Comparison of ENCODE assay signal across 13 cellular contexts in genomic region chr9:99239341-99240055, GRCh38. TPM values are rescaled to one million over a fixed set of nuclear protein-coding genes. Genes with fewer than 3 reads are reported as not detected.
DNase-seq lines count a peak whose midpoint lies in the region; ATAC-seq and TF ChIP-seq lines count a peak whose summit lies in the region.
"Had no signal": no experiment of that assay in that cellular context is flagged by ENCODE, and none has a peak within 500 bp of the region (broad histone marks: within the 10 kb centered on the region; RNA-seq: fewer than 3 reads in every experiment).

No MANE protein-coding gene starts in this region.

- peaks cover 12% of the 10 kb centered on the region for H3K4me1 ChIP-seq in neural progenitor cell
- H3K4me1 ChIP-seq: colonic mucosa had no signal

- H3K4me3 Mint-ChIP-seq in neural progenitor cell: no peak overlapping the region
- H3K4me3 Mint-ChIP-seq in activated T-helper 2 cell treated with anti-CD3 and anti-CD28 coated beads, Interferon-gamma antibody, Interleukin-2, Interleukin-4, amounts not matched to agents 10 μg/mL and 5 μg/mL and 100 μg/mL, durations not matched to agents 14 hours and 24 hours and 36 hours (ENCODE audit: low read depth): no peak overlapping the region
- H3K4me3 Mint-ChIP-seq: activated naive CD4-positive, alpha-beta T cell treated with anti-CD3 and anti-CD28 coated beads for 36 hours; naive thymus-derived CD8-positive, alpha-beta T cell had no signal

- H3F3A ChIP-seq in neural progenitor cell (ENCODE audit: low read depth): peaks cover 7% of the 10 kb centered on the region

- no peak overlapping the region for H2AFZ ChIP-seq in neural progenitor cell (replicated peaks)

- H3K27me3 Mint-ChIP-seq in neural progenitor cell (ENCODE audit: insufficient read depth, low read depth): no peaks in the 10 kb centered on the region
- H3K27me3 Mint-ChIP-seq in activated T-helper 2 cell treated with anti-CD3 and anti-CD28 coated beads, Interferon-gamma antibody, Interleukin-2, Interleukin-4, amounts not matched to agents 10 μg/mL and 5 μg/mL and 100 μg/mL, durations not matched to agents 14 hours and 24 hours and 36 hours (ENCODE audit: low read depth): no peaks in the 10 kb centered on the region
- H3K27me3 Mint-ChIP-seq: naive thymus-derived CD8-positive, alpha-beta T cell had no signal

- peak overlapping the region; percentile 47 for H3K27ac Mint-ChIP-seq in neural progenitor cell
- no peak overlapping the region for H3K27ac Mint-ChIP-seq in activated T-helper 2 cell treated with anti-CD3 and anti-CD28 coated beads, Interferon-gamma antibody, Interleukin-2, Interleukin-4, amounts not matched to agents 10 μg/mL and 5 μg/mL and 100 μg/mL, durations not matched to agents 14 hours and 24 hours and 36 hours
- H3K27ac Mint-ChIP-seq: activated naive CD4-positive, alpha-beta T cell treated with anti-CD3 and anti-CD28 coated beads for 36 hours had no signal

- no peak overlapping the region for H3K9ac ChIP-seq in neural progenitor cell

- no peaks in the 10 kb centered on the region for H3K9me3 Mint-ChIP-seq in neural progenitor cell
- H3K9me3 Mint-ChIP-seq in activated T-helper 2 cell treated with anti-CD3 and anti-CD28 coated beads, Interferon-gamma antibody, Interleukin-2, Interleukin-4, amounts not matched to agents 10 μg/mL and 5 μg/mL and 100 μg/mL, durations not matched to agents 14 hours and 24 hours and 36 hours: no peaks in the 10 kb centered on the region
- H3K9me3 Mint-ChIP-seq: activated naive CD4-positive, alpha-beta T cell treated with anti-CD3 and anti-CD28 coated beads for 36 hours; naive thymus-derived CD8-positive, alpha-beta T cell had no signal

- no peaks in the 10 kb centered on the region for H3K27me3 ChIP-seq in neural progenitor cell
- H3K27me3 ChIP-seq: colonic mucosa had no signal

- no peak overlapping the region for H3K4me3 ChIP-seq in neural progenitor cell
- H3K4me3 ChIP-seq: colonic mucosa had no signal

- intact Hi-C loops in activated T-helper 2 cell treated with anti-CD3 and anti-CD28 coated beads, Interferon-gamma antibody, Interleukin-2, Interleukin-4, amounts not matched to agents 10 μg/mL and 5 μg/mL and 100 μg/mL, durations not matched to agents 14 hours and 24 hours and 36 hours (cut with micrococcal nuclease): no loop called here

- no peaks in the 10 kb centered on the region for H3K36me3 Mint-ChIP-seq in neural progenitor cell
- peaks cover 46% of the 10 kb centered on the region for H3K36me3 Mint-ChIP-seq in activated T-helper 2 cell treated with anti-CD3 and anti-CD28 coated beads, Interferon-gamma antibody, Interleukin-2, Interleukin-4, amounts not matched to agents 10 μg/mL and 5 μg/mL and 100 μg/mL, durations not matched to agents 14 hours and 24 hours and 36 hours (ENCODE audit: low read depth)

- no peaks in the 10 kb centered on the region for H3K4me1 Mint-ChIP-seq in neural progenitor cell
- peaks cover 21% of the 10 kb centered on the region for H3K4me1 Mint-ChIP-seq in activated T-helper 2 cell treated with anti-CD3 and anti-CD28 coated beads, Interferon-gamma antibody, Interleukin-2, Interleukin-4, amounts not matched to agents 10 μg/mL and 5 μg/mL and 100 μg/mL, durations not matched to agents 14 hours and 24 hours and 36 hours (ENCODE audit: low read depth)

- no peaks in the 10 kb centered on the region for H3K36me3 ChIP-seq in neural progenitor cell
- H3K36me3 ChIP-seq: colonic mucosa had no signal

- H4K20me1 ChIP-seq in neural progenitor cell (ENCODE audit: low read depth): no peaks in the 10 kb centered on the region

- H3K27ac ChIP-seq in neural progenitor cell (no peak overlapping the region), substantia nigra (ENCODE audit: low read depth, low read length, poor library complexity, severe bottlenecking) (no peak overlapping the region)
- H3K27ac ChIP-seq: colonic mucosa had no signal

- no peaks in the 10 kb centered on the region for H3K79me2 ChIP-seq in neural progenitor cell (ENCODE audit: low read depth)

- TF ChIP-seq CTCF in neural progenitor cell (IDR thresholded peaks at IDR 0.05): no peak

- DNase-seq in EH (ENCODE audit: low read depth) (peak; percentile 81), RPMI7951 (ENCODE audit: low read depth) (peak; percentile 71), fibroblast of gingiva (ENCODE audit: low read depth) (peak; percentile 28), neural progenitor cell (ENCODE audit: low spot score) (no peak), NCI-H526 treated with DMSO at 0.1 percent for 48 hours (lab: John Stamatoyannopoulos, UW) (no peak), substantia nigra (lab: John Stamatoyannopoulos, UW) (no peak)
- no peak for DNase-seq in activated T-helper 2 cell treated with anti-CD3 and anti-CD28 coated beads, Interferon-gamma antibody, Interleukin-2, Interleukin-4, amounts not matched to agents 10 μg/mL and 5 μg/mL and 100 μg/mL, durations not matched to agents 14 hours and 24 hours and 36 hours (ENCODE audit: low spot score)
- DNase-seq: activated naive CD4-positive, alpha-beta T cell treated with anti-CD3 and anti-CD28 coated beads for 36 hours; colonic mucosa; kidney; naive thymus-derived CD8-positive, alpha-beta T cell; NCI-H2107 had no signal

- H3K9me3 ChIP-seq in neural progenitor cell (ENCODE audit: low read depth): no peaks in the 10 kb centered on the region
- H3K9me3 ChIP-seq: colonic mucosa had no signal

- no peak overlapping the region for H3K4me2 ChIP-seq in neural progenitor cell

- no peak for ATAC-seq in GM21576 (IDR thresholded peaks at IDR 0.05; ENCODE audit: unreplicated experiment)
- ATAC-seq: naive thymus-derived CD8-positive, alpha-beta T cell had no signal

RNA-seq across cellular contexts. Expression of gene SEC61B, which starts 17.4 kb away (rescaled TPM):
- 267 and 309 TPM in 2 replicates for total RNA-seq in RPMI7951 (2014; rRNA removed; shearing (Covaris generic))
- 83.7 and 99.2 TPM in 2 replicates for total RNA-seq in neural progenitor cell (ENCODE audit: low replicate concordance)
- total RNA-seq in activated T-helper 2 cell treated with anti-CD3 and anti-CD28 coated beads, Interferon-gamma antibody, Interleukin-2, Interleukin-4, amounts not matched to agents 10 μg/mL and 5 μg/mL and 100 μg/mL, durations not matched to agents 14 hours and 24 hours and 36 hours: 208 and 223 TPM in 2 replicates

RNA-seq across cellular contexts. Expression of gene ALG2, which starts 17.8 kb away (rescaled TPM):
- total RNA-seq in RPMI7951 (2014; rRNA removed; shearing (Covaris generic)): 49.4 and 55.6 TPM in 2 replicates
- 25.0 and 26.0 TPM in 2 replicates for total RNA-seq in neural progenitor cell (ENCODE audit: low replicate concordance)
- total RNA-seq in activated T-helper 2 cell treated with anti-CD3 and anti-CD28 coated beads, Interferon-gamma antibody, Interleukin-2, Interleukin-4, amounts not matched to agents 10 μg/mL and 5 μg/mL and 100 μg/mL, durations not matched to agents 14 hours and 24 hours and 36 hours: 39.5 and 41.7 TPM in 2 replicates

Comparison
In these comparisons a context has a peak if more than half of its experiments do, and no peak if none do; other contexts are left out.
1. DNase-seq: peak in EH (single experiment), RPMI7951 (single experiment) and fibroblast of gingiva (single experiment); none in neural progenitor cell (single experiment), NCI-H526 treated with DMSO at 0.1 percent for 48 hours (single experiment), activated T-helper 2 cell treated with anti-CD3 and anti-CD28 coated beads, Interferon-gamma antibody, Interleukin-2, Interleukin-4, amounts not matched to agents 10 μg/mL and 5 μg/mL and 100 μg/mL, durations not matched to agents 14 hours and 24 hours and 36 hours (single experiment) and substantia nigra (0 of 49).